Comparison of ENCODE assay signal across 19 cellular contexts in genomic region chr20:5914859-5915258, GRCh38.
"Had no signal": no experiment of that assay in that cellular context is flagged by ENCODE, and none has a peak within 500 bp of the region (broad histone marks: within the 10 kb centered on the region; RNA-seq: fewer than 3 reads in every experiment).

No MANE protein-coding gene starts in this region.

- DNase-seq: heart right ventricle; left ventricle myocardium inferior; midbrain; mucosa of descending colon; naive thymus-derived CD4-positive, alpha-beta T cell; ovary; right lobe of liver; stimulated activated CD4-positive, alpha-beta T cell treated with anti-CD3 and anti-CD28 coated beads, Interleukin-2, amount 100 ng/mL, for 24 hours; stimulated activated CD4-positive, alpha-beta T cell treated with anti-CD3 and anti-CD28 coated beads, Interleukin-4, amount 100 ng/mL, for 1 hour; stimulated activated naive CD4-positive, alpha-beta T cell; tibial artery; trophoblast cell; upper lobe of right lung had no signal

- H3K36me3 ChIP-seq: heart right ventricle, left ventricle myocardium inferior, ovary, right atrium auricular region, right lobe of liver, suprapubic skin, thoracic aorta, tibial artery, upper lobe of right lung had no signal

- H3K27me3 ChIP-seq: ovary, right atrium auricular region, right lobe of liver had no signal

- H3K4me3 ChIP-seq: heart right ventricle, hepatocyte, left ventricle myocardium inferior, lung, mucosa of descending colon, ovary, right atrium auricular region, right lobe of liver, smooth muscle cell, suprapubic skin, thoracic aorta, tibial artery, upper lobe of right lung had no signal

- H3K9me3 ChIP-seq: heart right ventricle, left ventricle myocardium inferior, mucosa of descending colon, ovary, right atrium auricular region, right lobe of liver, suprapubic skin, thoracic aorta, tibial artery, upper lobe of right lung had no signal
